In genomic region chr4:1763550-1764080, GRCh38 we compare ENCODE assay signal across 11 cellular contexts. TPM values are rescaled to one million over a fixed set of nuclear protein-coding genes. Genes with fewer than 3 reads are reported as not detected.
DNase-seq lines count a peak whose midpoint lies in the region; ATAC-seq and TF ChIP-seq lines count a peak whose summit lies in the region.
"Had no signal": no experiment of that assay in that cellular context is flagged by ENCODE, and none has a peak within 500 bp of the region (broad histone marks: within the 10 kb centered on the region; RNA-seq: fewer than 3 reads in every experiment).

No MANE protein-coding gene starts in this region.

- H3K4me3 ChIP-seq in BJ (ENCODE audit: low read depth, low read length) (peak overlapping the region; percentile 9; the same call in 1 of the 2 replicates), fibroblast of the aortic adventitia (ENCODE audit: low read depth, low read length) (peak overlapping the region; percentile 14), neural progenitor cell (no peak overlapping the region)
- H3K4me3 ChIP-seq: lung had no signal

- no peaks in the 10 kb centered on the region for H3K9me3 Mint-ChIP-seq in neural progenitor cell

- H3F3A ChIP-seq in neural progenitor cell (ENCODE audit: low read depth), result peaks cover 39% of the 10 kb centered on the region

- H3K27me3 ChIP-seq in BJ (ENCODE audit: control insufficient read depth, insufficient read depth, low read length) (no peaks in the 10 kb centered on the region; the same call in 1 of the 2 replicates), neural progenitor cell (peaks cover 34% of the 10 kb centered on the region)

- H3K79me2 ChIP-seq in neural progenitor cell (ENCODE audit: low read depth), result no peaks in the 10 kb centered on the region

- H3K4me2 ChIP-seq in neural progenitor cell, result no peak overlapping the region

- no peak for TF ChIP-seq CTCF in BJ (IDR thresholded peaks at IDR 0.05; ENCODE audit: insufficient read depth, low read depth, low read length)
- peak; percentile 33 for TF ChIP-seq CTCF in fibroblast of the aortic adventitia (IDR thresholded peaks at IDR 0.05; ENCODE audit: insufficient read depth, low read length)
- TF ChIP-seq CTCF in neural progenitor cell (IDR thresholded peaks at IDR 0.05), result peak; percentile 6

- peaks cover 15% of the 10 kb centered on the region for H3K27me3 Mint-ChIP-seq in neural progenitor cell (ENCODE audit: insufficient read depth, low read depth)

- no peak for DNase-seq in BJ (ENCODE audit: low read depth)
- peak; percentile 86 for DNase-seq in OCI-M1 (lab: John Stamatoyannopoulos, UW)
- DNase-seq in fibroblast of the aortic adventitia (ENCODE audit: low read depth), result peak; percentile 54
- DNase-seq in neural progenitor cell (ENCODE audit: low spot score), result peak; percentile 39
- no peak for DNase-seq in DMS114 treated with DMSO at 0.1 percent for 48 hours (lab: John Stamatoyannopoulos, UW; ENCODE audit: unreplicated experiment)
- DNase-seq: DMS153, NCI-H510A had no signal

- POLR2A ChIA-PET in BJ (lab: Charles Lee), result no interaction called here

- H2AFZ ChIP-seq in neural progenitor cell (replicated peaks), result no peak overlapping the region

- CTCF ChIA-PET in BJ (lab: Yijun Ruan, JAX), result interaction anchor here (0.7 to 1.7 kb wide), 7 partner anchors 12 to 136 kb away, joined by 3 to 10 read pairs (median 3); no protein-coding TSS in a partner anchor

- peaks cover 48% of the 10 kb centered on the region for H3K4me1 ChIP-seq in neural progenitor cell

- no peaks in the 10 kb centered on the region for H3K9me3 ChIP-seq in neural progenitor cell (ENCODE audit: low read depth)

- H3K27ac Mint-ChIP-seq in neural progenitor cell, result no peak overlapping the region

- no peaks in the 10 kb centered on the region for H3K36me3 Mint-ChIP-seq in neural progenitor cell

- H3K36me3 ChIP-seq in BJ (ENCODE audit: control insufficient read depth, insufficient read depth, low read length) (no peaks in the 10 kb centered on the region), neural progenitor cell (no peaks in the 10 kb centered on the region)

- no peak overlapping the region for H3K4me3 Mint-ChIP-seq in neural progenitor cell

- H3K4me1 Mint-ChIP-seq in neural progenitor cell, result peaks cover 17% of the 10 kb centered on the region

- ATAC-seq in HG03025 (IDR thresholded peaks at IDR 0.05; ENCODE audit: low FRiP score, unreplicated experiment) (no peak), GM21619 (IDR thresholded peaks at IDR 0.05; ENCODE audit: unreplicated experiment) (no peak), GM21447 (IDR thresholded peaks at IDR 0.05; ENCODE audit: unreplicated experiment) (no peak)

- peaks cover 25% of the 10 kb centered on the region for H4K20me1 ChIP-seq in neural progenitor cell (ENCODE audit: low read depth)

- no peak overlapping the region for H3K27ac ChIP-seq in neural progenitor cell

- no peak overlapping the region for H3K9ac ChIP-seq in neural progenitor cell

RNA-seq across cellular contexts. Expression of gene FGFR3, which starts 29.5 kb away (rescaled TPM):
- polyA plus RNA-seq in BJ (2011; rRNA removed), result 0.58 and 1.0 TPM in 2 replicates
- 0.38 and 0.46 TPM in 2 replicates for polyA minus RNA-seq in BJ (2011; rRNA and poly(A)+ RNA removed)
- total RNA-seq in fibroblast of the aortic adventitia (ENCODE audit: low replicate concordance) (0.33 and 0.45 TPM in 2 replicates), neural progenitor cell (ENCODE audit: low replicate concordance) (4.8 and 17.0 TPM in 2 replicates)

RNA-seq across cellular contexts. Expression of gene TACC3, which starts 42.3 kb away (rescaled TPM):
- polyA plus RNA-seq in BJ (2011; rRNA removed), result 13.8 and 24.0 TPM in 2 replicates
- polyA minus RNA-seq in BJ (2011; rRNA and poly(A)+ RNA removed), result 11.8 and 15.6 TPM in 2 replicates
- total RNA-seq in fibroblast of the aortic adventitia (ENCODE audit: low replicate concordance) (3.2 and 23.9 TPM in 2 replicates), neural progenitor cell (ENCODE audit: low replicate concordance) (68.4 and 115 TPM in 2 replicates)

RNA-seq across cellular contexts. Expression of gene TMEM129, which starts 42.5 kb away (rescaled TPM):
- polyA plus RNA-seq in BJ (2011; rRNA removed), result 23.7 and 33.8 TPM in 2 replicates
- 14.7 and 19.5 TPM in 2 replicates for polyA minus RNA-seq in BJ (2011; rRNA and poly(A)+ RNA removed)
- total RNA-seq in fibroblast of the aortic adventitia (ENCODE audit: low replicate concordance) (16.6 and 25.6 TPM in 2 replicates), neural progenitor cell (ENCODE audit: low replicate concordance) (14.1 and 55.4 TPM in 2 replicates)

RNA-seq across cellular contexts. Expression of gene SLBP, which starts 51.5 kb away (rescaled TPM):
- 36.9 and 56.7 TPM in 2 replicates for polyA plus RNA-seq in BJ (2011; rRNA removed)
- polyA minus RNA-seq in BJ (2011; rRNA and poly(A)+ RNA removed), result 13.5 and 17.8 TPM in 2 replicates
- total RNA-seq in fibroblast of the aortic adventitia (ENCODE audit: low replicate concordance) (48.2 and 89.1 TPM in 2 replicates), neural progenitor cell (ENCODE audit: low replicate concordance) (54.9 and 119 TPM in 2 replicates)

Comparison
In these comparisons a context has a peak if more than half of its experiments do, and no peak if none do; other contexts are left out.
1. DNase-seq: peak in OCI-M1 (single experiment), fibroblast of the aortic adventitia (single experiment) and neural progenitor cell (single experiment); none in BJ (single experiment) and DMS114 treated with DMSO at 0.1 percent for 48 hours (single experiment).